Comparison of ENCODE assay signal across 1 cellular context in the genomic region with DNA sequence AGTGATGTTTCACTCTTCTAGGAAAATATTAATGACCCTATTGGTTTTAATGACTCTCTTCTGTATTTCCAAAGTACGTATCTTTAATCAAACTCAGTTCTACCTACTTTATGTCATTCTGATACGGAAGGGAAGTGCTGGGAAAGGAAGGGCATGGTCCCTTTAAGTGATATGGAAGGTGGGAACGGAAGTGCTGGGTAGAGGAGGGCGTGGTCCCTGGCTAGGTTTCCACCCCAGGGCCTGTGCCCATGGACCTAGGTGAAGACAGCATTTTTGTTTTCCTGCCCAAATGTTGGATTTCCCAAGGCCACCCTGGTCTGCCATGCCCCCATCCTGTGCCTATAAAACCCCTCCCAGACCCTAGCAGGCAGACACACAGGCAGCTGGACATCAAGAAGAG.
TF ChIP-seq lines count a peak whose summit lies in the region.

No MANE protein-coding gene starts in this region.

TF ChIP-seq in HepG2, 621 proteins besides CTCF, POLR2A, EP300 and RAD21:
- TF ChIP-seq, protein P1, sequence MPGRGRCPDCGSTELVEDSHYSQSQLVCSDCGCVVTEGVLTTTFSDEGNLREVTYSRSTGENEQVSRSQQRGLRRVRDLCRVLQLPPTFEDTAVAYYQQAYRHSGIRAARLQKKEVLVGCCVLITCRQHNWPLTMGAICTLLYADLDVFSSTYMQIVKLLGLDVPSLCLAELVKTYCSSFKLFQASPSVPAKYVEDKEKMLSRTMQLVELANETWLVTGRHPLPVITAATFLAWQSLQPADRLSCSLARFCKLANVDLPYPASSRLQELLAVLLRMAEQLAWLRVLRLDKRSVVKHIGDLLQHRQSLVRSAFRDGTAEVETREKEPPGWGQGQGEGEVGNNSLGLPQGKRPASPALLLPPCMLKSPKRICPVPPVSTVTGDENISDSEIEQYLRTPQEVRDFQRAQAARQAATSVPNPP (CRISPR knock-in tag; IDR thresholded peaks at IDR 0.05): no peak
- no peak for TF ChIP-seq TCF12 (IDR thresholded peaks at IDR 0.05)
- TF ChIP-seq TCF12 (CRISPR knock-in tag; IDR thresholded peaks at IDR 0.05): no peak
- TF ChIP-seq AHR (CRISPR knock-in tag; IDR thresholded peaks at IDR 0.05): no peak
- TF ChIP-seq, protein P2, sequence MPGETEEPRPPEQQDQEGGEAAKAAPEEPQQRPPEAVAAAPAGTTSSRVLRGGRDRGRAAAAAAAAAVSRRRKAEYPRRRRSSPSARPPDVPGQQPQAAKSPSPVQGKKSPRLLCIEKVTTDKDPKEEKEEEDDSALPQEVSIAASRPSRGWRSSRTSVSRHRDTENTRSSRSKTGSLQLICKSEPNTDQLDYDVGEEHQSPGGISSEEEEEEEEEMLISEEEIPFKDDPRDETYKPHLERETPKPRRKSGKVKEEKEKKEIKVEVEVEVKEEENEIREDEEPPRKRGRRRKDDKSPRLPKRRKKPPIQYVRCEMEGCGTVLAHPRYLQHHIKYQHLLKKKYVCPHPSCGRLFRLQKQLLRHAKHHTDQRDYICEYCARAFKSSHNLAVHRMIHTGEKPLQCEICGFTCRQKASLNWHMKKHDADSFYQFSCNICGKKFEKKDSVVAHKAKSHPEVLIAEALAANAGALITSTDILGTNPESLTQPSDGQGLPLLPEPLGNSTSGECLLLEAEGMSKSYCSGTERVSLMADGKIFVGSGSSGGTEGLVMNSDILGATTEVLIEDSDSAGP (CRISPR knock-in tag; IDR thresholded peaks at IDR 0.05; ENCODE audit: borderline replicate concordance): peak; percentile 44; the same call in 1 of the 2 replicates
- no peak for TF ChIP-seq GABPA (IDR thresholded peaks at IDR 0.05; ENCODE audit: low read depth, low read length)
- peak; percentile 31; the same call in 1 of the 2 replicates for TF ChIP-seq GABPA (CRISPR knock-in tag; IDR thresholded peaks at IDR 0.05; ENCODE audit: low read depth)
